24 cellular contexts compared by ENCODE assay signal in genomic region chr11:71322861-71323582, GRCh38.
DNase-seq lines count a peak whose midpoint lies in the region; ATAC-seq and TF ChIP-seq lines count a peak whose summit lies in the region.
"Had no signal": no experiment of that assay in that cellular context is flagged by ENCODE, and none has a peak within 500 bp of the region (broad histone marks: within the 10 kb centered on the region; RNA-seq: fewer than 3 reads in every experiment).

No MANE protein-coding gene starts in this region.

- H3K27me3 Mint-ChIP-seq in endothelial cell (ENCODE audit: unreplicated experiment) (peaks cover 6% of the 10 kb centered on the region), type B pancreatic cell (no peaks in the 10 kb centered on the region)

- no peak overlapping the region for H3K27ac ChIP-seq in Peyer's patch
- no peak overlapping the region for H3K27ac ChIP-seq in upper lobe of right lung
- H3K27ac ChIP-seq: GM23248 had no signal

- TF ChIP-seq POLR2A in Peyer's patch (IDR thresholded peaks at IDR 0.05) = no peak

- H3K36me3 ChIP-seq in Peyer's patch (no peaks in the 10 kb centered on the region), upper lobe of right lung (no peaks in the 10 kb centered on the region)

- DNase-seq in Peyer's patch = peak in 2 of 3 donors; percentile 25 to 34
- DNase-seq in endothelial cell (ENCODE audit: low spot score) = no peak
- DNase-seq in posterior vena cava (ENCODE audit: low spot score) = peak; percentile 55
- DNase-seq in upper lobe of right lung = peak; percentile 48
- DNase-seq in type B pancreatic cell (ENCODE audit: extremely low spot score, unreplicated experiment) = no peak
- DNase-seq in stimulated activated CD4-positive, alpha-beta T cell treated with anti-CD3 and anti-CD28 coated beads, Interleukin-2, amount 100 ng/mL, for 24 hours = no peak
- DNase-seq: C1 segment of cervical spinal cord; CD4-positive, alpha-beta memory T cell; COR-L47; H9; HFFc6; Karpas-422; NCI-H1092; NCI-H1417 treated with DMSO at 0.1 percent for 48 hours; NCI-H1694 treated with DMSO at 0.1 percent for 48 hours; NCI-H2081; NCI-H2171; NCI-H226; NCI-H510A; NCI-H69; SIG-M5 had no signal

- no peaks in the 10 kb centered on the region for H3K4me1 ChIP-seq in Peyer's patch
- H3K4me1 ChIP-seq in upper lobe of right lung = no peaks in the 10 kb centered on the region

- H3K9me3 Mint-ChIP-seq in endothelial cell (ENCODE audit: unreplicated experiment) (peaks cover 13% of the 10 kb centered on the region), type B pancreatic cell (peaks cover 10% of the 10 kb centered on the region)
- H3K9me3 Mint-ChIP-seq: HFFc6 had no signal

- no peaks in the 10 kb centered on the region for H3K27me3 ChIP-seq in Peyer's patch
- H3K27me3 ChIP-seq in upper lobe of right lung = no peaks in the 10 kb centered on the region

- H3K36me3 Mint-ChIP-seq in endothelial cell (ENCODE audit: low read depth, unreplicated experiment) (peaks cover 11% of the 10 kb centered on the region), type B pancreatic cell (no peaks in the 10 kb centered on the region)
- H3K36me3 Mint-ChIP-seq: CD4-positive, alpha-beta memory T cell had no signal

- intact Hi-C loops in posterior vena cava (cut with DNase I) (no loop called here), upper lobe of right lung (cut with DNase I) (no loop called here)

- H3K4me3 Mint-ChIP-seq in endothelial cell (ENCODE audit: unreplicated experiment) (no peak overlapping the region), type B pancreatic cell (no peak overlapping the region)
- H3K4me3 Mint-ChIP-seq: H9, HFFc6 had no signal

- TF ChIP-seq CTCF in Peyer's patch (IDR thresholded peaks at IDR 0.05) (no peak), endothelial cell (IDR thresholded peaks at IDR 0.05; ENCODE audit: unreplicated experiment) (no peak), upper lobe of right lung (IDR thresholded peaks at IDR 0.05) (no peak), type B pancreatic cell (conservative IDR thresholded peaks at IDR 0.05) (no peak)

- H3K27ac Mint-ChIP-seq in endothelial cell (ENCODE audit: unreplicated experiment) (peak overlapping the region; percentile 36), type B pancreatic cell (no peak overlapping the region)
- H3K27ac Mint-ChIP-seq: CD4-positive, alpha-beta memory T cell; H9; HFFc6 had no signal

- ATAC-seq in upper lobe of right lung = no peak
- no peak for ATAC-seq in GM21381 (IDR thresholded peaks at IDR 0.05; ENCODE audit: unreplicated experiment)
- ATAC-seq: HepG2 had no signal

- H3K4me3 ChIP-seq in Peyer's patch (no peak overlapping the region), upper lobe of right lung (no peak overlapping the region)
- H3K4me3 ChIP-seq: GM23248 had no signal

- H3K4me1 Mint-ChIP-seq in endothelial cell (ENCODE audit: unreplicated experiment) (no peaks in the 10 kb centered on the region), type B pancreatic cell (ENCODE audit: unreplicated experiment) (no peaks in the 10 kb centered on the region)
- H3K4me1 Mint-ChIP-seq: CD4-positive, alpha-beta memory T cell; H9 had no signal

- H3K9me3 ChIP-seq in Peyer's patch = no peaks in the 10 kb centered on the region
- no peaks in the 10 kb centered on the region for H3K9me3 ChIP-seq in upper lobe of right lung

Comparison
In these comparisons a context has a peak if more than half of its experiments do, and no peak if none do; other contexts are left out.
1. DNase-seq: peak in Peyer's patch (2 of 3), posterior vena cava (single experiment) and upper lobe of right lung (single experiment); none in endothelial cell (single experiment), type B pancreatic cell (single experiment) and stimulated activated CD4-positive, alpha-beta T cell treated with anti-CD3 and anti-CD28 coated beads, Interleukin-2, amount 100 ng/mL, for 24 hours (0 of 2).